In the genomic region with DNA sequence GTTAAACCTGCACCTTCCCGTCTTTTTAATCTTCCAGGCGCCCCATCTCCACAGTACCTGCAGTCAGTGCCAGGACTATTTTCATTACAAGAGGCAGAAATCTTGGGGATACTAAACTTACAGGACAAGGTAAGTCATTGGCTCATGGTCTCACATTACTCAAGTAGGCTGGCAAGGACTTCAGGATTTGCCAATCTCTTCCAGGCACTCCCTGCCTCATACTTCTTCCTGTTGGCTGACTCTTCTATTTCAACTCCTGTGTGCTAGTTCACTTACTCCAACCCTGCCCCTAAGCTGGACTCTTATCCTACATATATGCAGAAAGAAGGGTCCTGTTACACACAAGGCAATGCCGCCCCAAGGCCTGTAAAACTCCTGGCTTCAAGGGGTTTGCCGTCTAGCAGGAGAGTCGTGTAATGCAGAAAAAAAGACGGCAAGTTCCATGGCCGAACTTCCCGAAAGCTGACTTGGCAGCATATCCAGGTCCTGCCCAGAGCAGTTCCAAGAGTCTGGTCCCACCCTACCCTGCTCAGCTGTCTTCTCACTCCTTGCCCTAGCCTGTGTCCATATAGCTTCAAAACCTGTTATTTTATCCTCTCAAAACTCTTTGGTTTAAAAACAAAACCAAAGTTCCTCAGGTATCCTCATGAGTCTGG, we compare ENCODE assay signal across 13 cellular contexts. TPM values are rescaled to one million over a fixed set of nuclear protein-coding genes. Genes with fewer than 3 reads are reported as not detected.
DNase-seq lines count a peak whose midpoint lies in the region; ATAC-seq and TF ChIP-seq lines count a peak whose summit lies in the region.
"Had no signal": no experiment of that assay in that cellular context is flagged by ENCODE, and none has a peak within 500 bp of the region (broad histone marks: within the 10 kb centered on the region; RNA-seq: fewer than 3 reads in every experiment).

No MANE protein-coding gene starts in this region.

- H3K4me3 Mint-ChIP-seq in activated naive CD8-positive, alpha-beta T cell = no peak overlapping the region
- no peak overlapping the region for H3K4me3 Mint-ChIP-seq in activated naive CD8-positive, alpha-beta T cell treated with anti-CD3 and anti-CD28 coated beads for 36 hours
- peak overlapping the region; percentile 34 for H3K4me3 Mint-ChIP-seq in activated T-helper 1 cell treated with anti-CD3 and anti-CD28 coated beads, Interleukin-12 subunit alpha, Interleukin-12 subunit beta, Interleukin-2, Interleukin-4 antibody, amounts not matched to agents 30 ng/mL and 10 ng/mL and 1 ng/mL, durations not matched to agents 14 hours and 24 hours and 36 hours

- TF ChIP-seq CTCF in fibroblast of the aortic adventitia (IDR thresholded peaks at IDR 0.05; ENCODE audit: insufficient read depth, low read length) = no peak
- TF ChIP-seq CTCF in smooth muscle cell (IDR thresholded peaks at IDR 0.05; ENCODE audit: borderline replicate concordance, insufficient read depth, poor library complexity, severe bottlenecking) = no peak
- no peak for TF ChIP-seq CTCF in WERI-Rb-1 (IDR thresholded peaks at IDR 0.05; ENCODE audit: low read depth, low read length)

- H3K36me3 Mint-ChIP-seq in activated naive CD8-positive, alpha-beta T cell = peaks cover 7% of the 10 kb centered on the region
- H3K36me3 Mint-ChIP-seq in activated naive CD8-positive, alpha-beta T cell treated with anti-CD3 and anti-CD28 coated beads for 36 hours = peaks cover 6% of the 10 kb centered on the region
- H3K36me3 Mint-ChIP-seq in activated T-helper 1 cell treated with anti-CD3 and anti-CD28 coated beads, Interleukin-12 subunit alpha, Interleukin-12 subunit beta, Interleukin-2, Interleukin-4 antibody, amounts not matched to agents 30 ng/mL and 10 ng/mL and 1 ng/mL, durations not matched to agents 14 hours and 24 hours and 36 hours (ENCODE audit: low read depth) = peaks cover 45% of the 10 kb centered on the region

- H3K27me3 Mint-ChIP-seq in activated naive CD8-positive, alpha-beta T cell = no peaks in the 10 kb centered on the region
- H3K27me3 Mint-ChIP-seq in activated naive CD8-positive, alpha-beta T cell treated with anti-CD3 and anti-CD28 coated beads for 36 hours = no peaks in the 10 kb centered on the region
- H3K27me3 Mint-ChIP-seq in activated T-helper 1 cell treated with anti-CD3 and anti-CD28 coated beads, Interleukin-12 subunit alpha, Interleukin-12 subunit beta, Interleukin-2, Interleukin-4 antibody, amounts not matched to agents 30 ng/mL and 10 ng/mL and 1 ng/mL, durations not matched to agents 14 hours and 24 hours and 36 hours (ENCODE audit: insufficient read depth) = no peaks in the 10 kb centered on the region

- H3K4me1 ChIP-seq in smooth muscle cell (ENCODE audit: low read depth) = peaks cover 5% of the 10 kb centered on the region

- intact Hi-C loops in activated T-helper 1 cell treated with anti-CD3 and anti-CD28 coated beads, Interleukin-12 subunit alpha, Interleukin-12 subunit beta, Interleukin-2, Interleukin-4 antibody, amounts not matched to agents 30 ng/mL and 10 ng/mL and 1 ng/mL, durations not matched to agents 14 hours and 24 hours and 36 hours (cut with micrococcal nuclease) = no loop called here

- H3K36me3 ChIP-seq in smooth muscle cell (ENCODE audit: low read depth) (no peaks in the 10 kb centered on the region), WERI-Rb-1 (no peaks in the 10 kb centered on the region)
- H3K36me3 ChIP-seq: cardiac muscle cell, neutrophil had no signal

- DNase-seq in activated naive CD8-positive, alpha-beta T cell treated with anti-CD3 and anti-CD28 coated beads for 36 hours = no peak
- no peak for DNase-seq in activated T-helper 1 cell treated with anti-CD3 and anti-CD28 coated beads, Interleukin-12 subunit alpha, Interleukin-12 subunit beta, Interleukin-2, Interleukin-4 antibody, amounts not matched to agents 30 ng/mL and 10 ng/mL and 1 ng/mL, durations not matched to agents 14 hours and 24 hours and 36 hours (ENCODE audit: low spot score)
- DNase-seq in fibroblast of the aortic adventitia (ENCODE audit: low read depth) (peak; percentile 78), smooth muscle cell (lab: John Stamatoyannopoulos, UW; ENCODE audit: unreplicated experiment) (no peak), WERI-Rb-1 (no peak), DMS79 (lab: John Stamatoyannopoulos, UW) (no peak)
- DNase-seq: activated T-cell treated with anti-CD3 and anti-CD28 coated beads for 4 hours; NCI-H526; stimulated activated CD4-positive, alpha-beta T cell treated with anti-CD3 and anti-CD28 coated beads, Interleukin-1b, Interleukin-23, amount 100 ng/mL, for 48 hours had no signal

- no peaks in the 10 kb centered on the region for H3F3A ChIP-seq in smooth muscle cell (ENCODE audit: low read depth)

- peaks cover 34% of the 10 kb centered on the region for H3K4me1 Mint-ChIP-seq in activated naive CD8-positive, alpha-beta T cell (ENCODE audit: low read depth)
- peaks cover 22% of the 10 kb centered on the region for H3K4me1 Mint-ChIP-seq in activated naive CD8-positive, alpha-beta T cell treated with anti-CD3 and anti-CD28 coated beads for 36 hours
- H3K4me1 Mint-ChIP-seq in activated T-helper 1 cell treated with anti-CD3 and anti-CD28 coated beads, Interleukin-12 subunit alpha, Interleukin-12 subunit beta, Interleukin-2, Interleukin-4 antibody, amounts not matched to agents 30 ng/mL and 10 ng/mL and 1 ng/mL, durations not matched to agents 14 hours and 24 hours and 36 hours (ENCODE audit: low read depth) = peaks cover 68% of the 10 kb centered on the region

- H3K27ac ChIP-seq in smooth muscle cell (ENCODE audit: low read depth) (no peak overlapping the region), WERI-Rb-1 (no peak overlapping the region)
- H3K27ac ChIP-seq: cardiac muscle cell, neutrophil had no signal

- peaks cover 15% of the 10 kb centered on the region for H3K79me2 ChIP-seq in smooth muscle cell (ENCODE audit: low read depth)

- no peak for ATAC-seq in HG02678 (IDR thresholded peaks at IDR 0.05; ENCODE audit: unreplicated experiment)

- H3K9me3 Mint-ChIP-seq in activated naive CD8-positive, alpha-beta T cell (ENCODE audit: low read depth) = no peaks in the 10 kb centered on the region
- H3K9me3 Mint-ChIP-seq in activated naive CD8-positive, alpha-beta T cell treated with anti-CD3 and anti-CD28 coated beads for 36 hours = no peaks in the 10 kb centered on the region
- no peaks in the 10 kb centered on the region for H3K9me3 Mint-ChIP-seq in activated T-helper 1 cell treated with anti-CD3 and anti-CD28 coated beads, Interleukin-12 subunit alpha, Interleukin-12 subunit beta, Interleukin-2, Interleukin-4 antibody, amounts not matched to agents 30 ng/mL and 10 ng/mL and 1 ng/mL, durations not matched to agents 14 hours and 24 hours and 36 hours

- H4K20me1 ChIP-seq in smooth muscle cell (ENCODE audit: low read depth) = peaks cover 36% of the 10 kb centered on the region

- peak overlapping the region; percentile 10 for H3K4me3 ChIP-seq in fibroblast of the aortic adventitia (ENCODE audit: low read depth, low read length)
- no peak overlapping the region for H3K4me3 ChIP-seq in smooth muscle cell
- H3K4me3 ChIP-seq in WERI-Rb-1 (ENCODE audit: low read depth, low read length) = no peak overlapping the region
- H3K4me3 ChIP-seq: cardiac muscle cell had no signal

- H3K27me3 ChIP-seq in smooth muscle cell (ENCODE audit: low read depth) (no peaks in the 10 kb centered on the region), WERI-Rb-1 (ENCODE audit: insufficient read depth, low read depth, severe bottlenecking) (no peaks in the 10 kb centered on the region)
- H3K27me3 ChIP-seq: cardiac muscle cell, neutrophil had no signal

- 97% methylated on average over 8 of the region's 8 CpGs for WGBS in smooth muscle cell (ENCODE audit: low lambda C conversion rate)

- H3K4me2 ChIP-seq in smooth muscle cell = peak overlapping the region; percentile 12

- no peak overlapping the region for H3K9ac ChIP-seq in smooth muscle cell (ENCODE audit: low read depth)

- no peak overlapping the region for H2AFZ ChIP-seq in smooth muscle cell (ENCODE audit: low read depth)

- H3K27ac Mint-ChIP-seq in activated naive CD8-positive, alpha-beta T cell = peak overlapping the region; percentile 58
- no peak overlapping the region for H3K27ac Mint-ChIP-seq in activated naive CD8-positive, alpha-beta T cell treated with anti-CD3 and anti-CD28 coated beads for 36 hours
- H3K27ac Mint-ChIP-seq in activated T-helper 1 cell treated with anti-CD3 and anti-CD28 coated beads, Interleukin-12 subunit alpha, Interleukin-12 subunit beta, Interleukin-2, Interleukin-4 antibody, amounts not matched to agents 30 ng/mL and 10 ng/mL and 1 ng/mL, durations not matched to agents 14 hours and 24 hours and 36 hours = peak overlapping the region; percentile 83

- no peaks in the 10 kb centered on the region for H3K9me3 ChIP-seq in smooth muscle cell (replicated peaks; ENCODE audit: low read depth)
- H3K9me3 ChIP-seq in WERI-Rb-1 (ENCODE audit: severe bottlenecking) = no peaks in the 10 kb centered on the region
- H3K9me3 ChIP-seq: neutrophil had no signal

RNA-seq across cellular contexts. Expression of a gene that starts 14.8 kb away (rescaled TPM):
- total RNA-seq in activated naive CD8-positive, alpha-beta T cell treated with anti-CD3 and anti-CD28 coated beads for 36 hours = 1 to 10 TPM; 7.6 to 9.0 TPM
- 90.0 and 91.6 TPM in 2 replicates for total RNA-seq in activated T-helper 1 cell treated with anti-CD3 and anti-CD28 coated beads, Interleukin-12 subunit alpha, Interleukin-12 subunit beta, Interleukin-2, Interleukin-4 antibody, amounts not matched to agents 30 ng/mL and 10 ng/mL and 1 ng/mL, durations not matched to agents 14 hours and 24 hours and 36 hours
- total RNA-seq in fibroblast of the aortic adventitia (ENCODE audit: low replicate concordance) = 11.6 and 13.3 TPM in 2 replicates
- total RNA-seq in smooth muscle cell = 8.6 and 10.2 TPM in 2 replicates
- polyA plus RNA-seq in smooth muscle cell = 9.0 and 17.2 TPM in 2 replicates
